ENCODE assay signal across 9 cellular contexts in genomic region chr16:48432136-48432535, GRCh38. TPM values are rescaled to one million over a fixed set of nuclear protein-coding genes. Genes with fewer than 3 reads are reported as not detected.
A peak's percentile ranks its signal among the peaks of the same experiment; 100 is the strongest.
DNase-seq lines count a peak whose midpoint lies in the region; ATAC-seq and TF ChIP-seq lines count a peak whose summit lies in the region.
"Had no signal": no experiment of that assay in that cellular context is flagged by ENCODE, and none has a peak within 500 bp of the region (broad histone marks: within the 10 kb centered on the region; RNA-seq: fewer than 3 reads in every experiment).

No MANE protein-coding gene starts in this region.

- H3K4me3 Mint-ChIP-seq in activated naive CD8-positive, alpha-beta T cell treated with anti-CD3 and anti-CD28 coated beads for 36 hours = no peak overlapping the region
- no peak overlapping the region for H3K4me3 Mint-ChIP-seq in activated CD8-positive, alpha-beta memory T cell treated with anti-CD3 and anti-CD28 coated beads, Interleukin-2, amount 10 ng/mL, durations not matched to agents 7 days and 5 days
- no peak overlapping the region for H3K4me3 Mint-ChIP-seq in activated CD4-positive, alpha-beta memory T cell treated with anti-CD3 and anti-CD28 coated beads for 36 hours

- H3K4me3 ChIP-seq in DOHH2 (ENCODE audit: low read length) = peak overlapping the region; percentile 56

- H3K4me2 ChIP-seq in DOHH2 (ENCODE audit: low read length) = peak overlapping the region; percentile 69

- no peak for TF ChIP-seq CTCF in DOHH2 (IDR thresholded peaks at IDR 0.05; ENCODE audit: low read depth, low read length, poor library complexity, severe bottlenecking)

- no peaks in the 10 kb centered on the region for H3K36me3 Mint-ChIP-seq in activated naive CD8-positive, alpha-beta T cell treated with anti-CD3 and anti-CD28 coated beads for 36 hours
- no peaks in the 10 kb centered on the region for H3K36me3 Mint-ChIP-seq in activated CD8-positive, alpha-beta memory T cell treated with anti-CD3 and anti-CD28 coated beads, Interleukin-2, amount 10 ng/mL, durations not matched to agents 7 days and 5 days
- no peaks in the 10 kb centered on the region for H3K36me3 Mint-ChIP-seq in activated CD4-positive, alpha-beta memory T cell treated with anti-CD3 and anti-CD28 coated beads for 36 hours

- H3F3A ChIP-seq in DOHH2 (ENCODE audit: control insufficient read depth, insufficient read depth) = peaks cover 4% of the 10 kb centered on the region

- no peak for DNase-seq in activated naive CD8-positive, alpha-beta T cell treated with anti-CD3 and anti-CD28 coated beads for 36 hours
- DNase-seq in hypothalamus (lab: John Stamatoyannopoulos, UW) = no peak
- no peak for DNase-seq in activated CD8-positive, alpha-beta memory T cell treated with anti-CD3 and anti-CD28 coated beads, Interleukin-2, amount 10 ng/mL, durations not matched to agents 7 days and 5 days
- DNase-seq in activated CD4-positive, alpha-beta memory T cell treated with anti-CD3 and anti-CD28 coated beads for 36 hours = no peak
- no peak for DNase-seq in stimulated activated naive CD4-positive, alpha-beta T cell treated with Interleukin-2 at 50 U/mL for 16 hours (lab: John Stamatoyannopoulos, UW)
- DNase-seq: activated effector memory CD4-positive, alpha-beta T cell treated with anti-CD3 and anti-CD28 coated beads, Interleukin-2, amount 50 U/mL, for 16 hours had no signal

- no peaks in the 10 kb centered on the region for H3K9me3 ChIP-seq in DOHH2 (ENCODE audit: control insufficient read depth, insufficient read depth, low read length)

- H3K27ac ChIP-seq in DOHH2 (ENCODE audit: low read depth, low read length) = peak overlapping the region; percentile 67

- ATAC-seq in GM21381 (IDR thresholded peaks at IDR 0.05; ENCODE audit: unreplicated experiment) (peak; percentile 67), HG03558 (IDR thresholded peaks at IDR 0.05; ENCODE audit: extremely low read depth, unreplicated experiment) (peak; percentile 55)
- no peak for ATAC-seq in activated CD8-positive, alpha-beta memory T cell treated with anti-CD3 and anti-CD28 coated beads, Interleukin-2, amount 10 ng/mL, durations not matched to agents 7 days and 5 days

- CTCF ChIA-PET in activated CD8-positive, alpha-beta memory T cell treated with anti-CD3 and anti-CD28 coated beads, Interleukin-2, amount 10 ng/mL, durations not matched to agents 7 days and 5 days (lab: Charles Lee) = interaction anchor here (1.8 kb wide), 1 partner anchor 198 kb away, joined by 5 read pairs; no protein-coding TSS in a partner anchor
- CTCF ChIA-PET in activated CD4-positive, alpha-beta memory T cell treated with anti-CD3 and anti-CD28 coated beads for 36 hours (lab: Charles Lee) = no interaction called here

- no peaks in the 10 kb centered on the region for H3K9me3 Mint-ChIP-seq in activated naive CD8-positive, alpha-beta T cell treated with anti-CD3 and anti-CD28 coated beads for 36 hours
- no peaks in the 10 kb centered on the region for H3K9me3 Mint-ChIP-seq in activated CD8-positive, alpha-beta memory T cell treated with anti-CD3 and anti-CD28 coated beads, Interleukin-2, amount 10 ng/mL, durations not matched to agents 7 days and 5 days (ENCODE audit: low read depth)
- no peaks in the 10 kb centered on the region for H3K9me3 Mint-ChIP-seq in activated CD4-positive, alpha-beta memory T cell treated with anti-CD3 and anti-CD28 coated beads for 36 hours

- POLR2A ChIA-PET in activated CD4-positive, alpha-beta memory T cell treated with anti-CD3 and anti-CD28 coated beads for 36 hours (lab: Charles Lee) = no interaction called here

- no peaks in the 10 kb centered on the region for H3K9me2 ChIP-seq in DOHH2 (replicated peaks; ENCODE audit: control insufficient read depth, low read length)

- H3K27ac Mint-ChIP-seq in activated naive CD8-positive, alpha-beta T cell treated with anti-CD3 and anti-CD28 coated beads for 36 hours = peak overlapping the region; percentile 64
- no peak overlapping the region for H3K27ac Mint-ChIP-seq in activated CD8-positive, alpha-beta memory T cell treated with anti-CD3 and anti-CD28 coated beads, Interleukin-2, amount 10 ng/mL, durations not matched to agents 7 days and 5 days
- no peak overlapping the region for H3K27ac Mint-ChIP-seq in activated CD4-positive, alpha-beta memory T cell treated with anti-CD3 and anti-CD28 coated beads for 36 hours

- intact Hi-C loops in activated CD4-positive, alpha-beta memory T cell treated with anti-CD3 and anti-CD28 coated beads for 36 hours (cut with micrococcal nuclease) = no loop called here

- H3K4me1 ChIP-seq in DOHH2 (ENCODE audit: control insufficient read depth, low read length) = peaks cover 56% of the 10 kb centered on the region

- no peaks in the 10 kb centered on the region for H3K36me3 ChIP-seq in DOHH2 (ENCODE audit: control insufficient read depth, low read length)

- peaks cover 3% of the 10 kb centered on the region; the same call in 1 of the 2 replicates for H3K27me3 ChIP-seq in DOHH2 (ENCODE audit: control insufficient read depth, low read length)

- no peaks in the 10 kb centered on the region for H3K27me3 Mint-ChIP-seq in activated naive CD8-positive, alpha-beta T cell treated with anti-CD3 and anti-CD28 coated beads for 36 hours
- no peaks in the 10 kb centered on the region for H3K27me3 Mint-ChIP-seq in activated CD8-positive, alpha-beta memory T cell treated with anti-CD3 and anti-CD28 coated beads, Interleukin-2, amount 10 ng/mL, durations not matched to agents 7 days and 5 days
- H3K27me3 Mint-ChIP-seq in activated CD4-positive, alpha-beta memory T cell treated with anti-CD3 and anti-CD28 coated beads for 36 hours = peaks cover 1% of the 10 kb centered on the region

- H4K20me1 ChIP-seq in DOHH2 (ENCODE audit: control insufficient read depth, insufficient read depth, low read depth, low read length) = no peaks in the 10 kb centered on the region

- H3K4me1 Mint-ChIP-seq in activated naive CD8-positive, alpha-beta T cell treated with anti-CD3 and anti-CD28 coated beads for 36 hours = peaks cover 12% of the 10 kb centered on the region
- H3K4me1 Mint-ChIP-seq in activated CD8-positive, alpha-beta memory T cell treated with anti-CD3 and anti-CD28 coated beads, Interleukin-2, amount 10 ng/mL, durations not matched to agents 7 days and 5 days = peaks cover 16% of the 10 kb centered on the region
- H3K4me1 Mint-ChIP-seq in activated CD4-positive, alpha-beta memory T cell treated with anti-CD3 and anti-CD28 coated beads for 36 hours (ENCODE audit: low read depth) = no peaks in the 10 kb centered on the region

- H3K79me2 ChIP-seq in DOHH2 (ENCODE audit: control insufficient read depth, low read length) = no peaks in the 10 kb centered on the region

RNA-seq across cellular contexts. Expression of gene SIAH1, which starts 46.9 kb away (rescaled TPM):
- total RNA-seq in activated naive CD8-positive, alpha-beta T cell treated with anti-CD3 and anti-CD28 coated beads for 36 hours = 10 to 100 TPM; 16.2 to 18.3 TPM
- total RNA-seq in activated CD8-positive, alpha-beta memory T cell treated with anti-CD3 and anti-CD28 coated beads, Interleukin-2, amount 10 ng/mL, durations not matched to agents 7 days and 5 days = 10 to 100 TPM; 15.5 to 17.6 TPM
- total RNA-seq in activated CD4-positive, alpha-beta memory T cell treated with anti-CD3 and anti-CD28 coated beads for 36 hours = 10 to 100 TPM; 13.0 to 13.8 TPM
